Comparison of ENCODE assay signal across 1 cellular context in genomic region chrX:70219938-70220764, GRCh38.
TF ChIP-seq lines count a peak whose summit lies in the region.

No MANE protein-coding gene starts in this region.

TF ChIP-seq in IMR-90, 13 proteins besides CTCF, POLR2A, EP300 and RAD21 (continued from another document):
- no peak for TF ChIP-seq ELK1 (IDR thresholded peaks at IDR 0.05; ENCODE audit: borderline replicate concordance, low read depth, low read length)
